8 cellular contexts compared by ENCODE assay signal in the genomic region with DNA sequence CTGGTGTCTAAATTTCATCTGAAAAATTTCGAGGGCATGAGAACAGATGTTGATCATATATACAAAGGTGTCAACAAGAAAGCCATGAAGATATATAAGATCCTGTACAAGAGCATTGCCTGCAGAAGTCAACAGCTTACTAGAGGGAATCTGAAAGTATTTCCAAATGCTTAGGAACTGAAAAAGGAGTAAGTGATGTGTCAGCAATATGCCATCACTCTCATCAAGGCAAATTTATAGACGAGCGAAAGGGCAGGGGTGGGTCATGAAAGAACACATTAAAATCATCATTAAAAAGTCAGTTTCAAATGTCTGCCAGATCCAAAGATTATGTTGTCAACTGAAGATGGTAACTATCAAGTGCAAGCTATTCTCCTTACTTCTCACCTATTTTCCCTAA.
"Had no signal": no experiment of that assay in that cellular context is flagged by ENCODE, and none has a peak within 500 bp of the region (broad histone marks: within the 10 kb centered on the region; RNA-seq: fewer than 3 reads in every experiment).

No MANE protein-coding gene starts in this region.

- H3K27ac ChIP-seq: KMS-11 had no signal

- H3K4me2 ChIP-seq: GM23338, KMS-11 had no signal

- H3K4me3 ChIP-seq: GM23338, HAP-1 had no signal

- H3K4me1 ChIP-seq: HAP-1 had no signal

- DNase-seq: H7, HFFc6, KBM-7 had no signal

- H3K27ac Mint-ChIP-seq: GM23338, HFFc6 had no signal

- H3K4me1 Mint-ChIP-seq: GM23338 had no signal

- H3K4me3 Mint-ChIP-seq: GM23338, HFFc6 had no signal

- ATAC-seq: GM23338, HCT116 had no signal

- H3K9me3 ChIP-seq: HAP-1 had no signal

- H2AFZ ChIP-seq: GM23338 had no signal

- FAIRE-seq: HTR-8/SVneo had no signal

- H3K36me3 ChIP-seq: HAP-1 had no signal

- H3K9ac ChIP-seq: KMS-11 had no signal
